8 cellular contexts compared by ENCODE assay signal in genomic region chr3:50299929-50300680, GRCh38. TPM values are rescaled to one million over a fixed set of nuclear protein-coding genes. Genes with fewer than 3 reads are reported as not detected.
DNase-seq lines count a peak whose midpoint lies in the region; ATAC-seq and TF ChIP-seq lines count a peak whose summit lies in the region.

No MANE protein-coding gene starts in this region.

- peak; percentile 92 for DNase-seq in NOMO-1 treated with DMSO at 0.1 percent for 48 hours (lab: John Stamatoyannopoulos, UW; ENCODE audit: unreplicated experiment)
- no peak for DNase-seq in kidney epithelial cell (ENCODE audit: low read depth)
- no peak for DNase-seq in stimulated activated naive B cell treated with anti-CD40 and anti-IgM and Interleukin-4, amounts not matched to agents 10 μg/mL and 1 μg/mL and 100 μg/mL, for 72 hours
- no peak for DNase-seq in NCI-H774 (lab: John Stamatoyannopoulos, UW)
- DNase-seq in NCI-H2029 (lab: John Stamatoyannopoulos, UW): no peak

- H3K4me1 Mint-ChIP-seq in brain: peaks cover 36% of the 10 kb centered on the region
- peaks cover 27 to 48% of the 10 kb centered on the region in 2 donors for H3K4me1 Mint-ChIP-seq in stimulated activated naive B cell treated with anti-CD40 and anti-IgM and Interleukin-4, amounts not matched to agents 10 μg/mL and 1 μg/mL and 100 μg/mL, for 72 hours

- H3K27me3 ChIP-seq in DOHH2 (ENCODE audit: control insufficient read depth, low read length): no peaks in the 10 kb centered on the region
- H3K27me3 ChIP-seq in kidney epithelial cell (ENCODE audit: control insufficient read depth, insufficient read depth, low read length): no peaks in the 10 kb centered on the region

- H3K27ac ChIP-seq in DOHH2 (ENCODE audit: low read depth, low read length): peak overlapping the region; percentile 20

- H3K4me2 ChIP-seq in DOHH2 (ENCODE audit: low read length): peak overlapping the region; percentile 98

- H3K79me2 ChIP-seq in DOHH2 (ENCODE audit: control insufficient read depth, low read length): 0 out of 2 replicates have a peak, but pooled peaks cover 3% of the 10 kb centered on the region

- H3F3A ChIP-seq in DOHH2 (ENCODE audit: control insufficient read depth, insufficient read depth): peaks cover 7% of the 10 kb centered on the region

- peaks cover 4% of the 10 kb centered on the region for H3K27me3 Mint-ChIP-seq in brain
- no peaks in the 10 kb centered on the region for H3K27me3 Mint-ChIP-seq in stimulated activated naive B cell treated with anti-CD40 and anti-IgM and Interleukin-4, amounts not matched to agents 10 μg/mL and 1 μg/mL and 100 μg/mL, for 72 hours

- H3K36me3 ChIP-seq in DOHH2 (ENCODE audit: control insufficient read depth, low read length): no peaks in the 10 kb centered on the region
- no peaks in the 10 kb centered on the region for H3K36me3 ChIP-seq in kidney epithelial cell (ENCODE audit: control insufficient read depth, insufficient read depth, low read length)

- no peaks in the 10 kb centered on the region for H3K9me2 ChIP-seq in DOHH2 (replicated peaks; ENCODE audit: control insufficient read depth, low read length)

- H3K4me3 Mint-ChIP-seq in brain: peak overlapping the region; percentile 91 to 98 (median 98)
- peak overlapping the region; percentile 98 for H3K4me3 Mint-ChIP-seq in stimulated activated naive B cell treated with anti-CD40 and anti-IgM and Interleukin-4, amounts not matched to agents 10 μg/mL and 1 μg/mL and 100 μg/mL, for 72 hours

- no peaks in the 10 kb centered on the region for H4K20me1 ChIP-seq in DOHH2 (ENCODE audit: control insufficient read depth, insufficient read depth, low read depth, low read length)

- H3K9me3 Mint-ChIP-seq in brain: no peaks in the 10 kb centered on the region
- H3K9me3 Mint-ChIP-seq in stimulated activated naive B cell treated with anti-CD40 and anti-IgM and Interleukin-4, amounts not matched to agents 10 μg/mL and 1 μg/mL and 100 μg/mL, for 72 hours: no peaks in the 10 kb centered on the region

- peak; percentile 12 to 25 for ATAC-seq in stimulated activated naive B cell treated with anti-CD40 and anti-IgM and Interleukin-4, amounts not matched to agents 10 μg/mL and 1 μg/mL and 100 μg/mL, for 72 hours (replicated peaks)
- no peak for ATAC-seq in GM18861 (IDR thresholded peaks at IDR 0.05; ENCODE audit: unreplicated experiment)

- H3K36me3 Mint-ChIP-seq in brain: peaks cover 4% of the 10 kb centered on the region
- peaks cover 14 to 21% of the 10 kb centered on the region in 2 donors for H3K36me3 Mint-ChIP-seq in stimulated activated naive B cell treated with anti-CD40 and anti-IgM and Interleukin-4, amounts not matched to agents 10 μg/mL and 1 μg/mL and 100 μg/mL, for 72 hours

- TF ChIP-seq CTCF in DOHH2 (IDR thresholded peaks at IDR 0.05; ENCODE audit: low read depth, low read length, poor library complexity, severe bottlenecking) (no peak), brain (conservative IDR thresholded peaks at IDR 0.05) (no peak), kidney epithelial cell (IDR thresholded peaks at IDR 0.05; ENCODE audit: insufficient read depth, low read length, poor library complexity, severe bottlenecking) (no peak)

- no peaks in the 10 kb centered on the region for H3K9me3 ChIP-seq in DOHH2 (ENCODE audit: control insufficient read depth, insufficient read depth, low read length)

- peak overlapping the region; percentile 98 for H3K4me3 ChIP-seq in DOHH2 (ENCODE audit: low read length)
- peak overlapping the region; percentile 41 for H3K4me3 ChIP-seq in kidney epithelial cell (ENCODE audit: low read depth, low read length)

- H3K4me1 ChIP-seq in DOHH2 (ENCODE audit: control insufficient read depth, low read length): peaks cover 24% of the 10 kb centered on the region

- peak overlapping the region; percentile 95 to 99 (median 99) for H3K27ac Mint-ChIP-seq in brain
- H3K27ac Mint-ChIP-seq in stimulated activated naive B cell treated with anti-CD40 and anti-IgM and Interleukin-4, amounts not matched to agents 10 μg/mL and 1 μg/mL and 100 μg/mL, for 72 hours: peak overlapping the region; percentile 100

RNA-seq across cellular contexts. Expression of gene HYAL3, which starts 0.9 kb away (rescaled TPM):
- polyA plus RNA-seq in brain (ENCODE audit: insufficient read depth, low read depth, low replicate concordance): 4.2 TPM
- 7.6 and 7.9 TPM in 2 replicates for total RNA-seq in kidney epithelial cell

RNA-seq across cellular contexts. Expression of gene NAA80, which starts 0.9 kb away (rescaled TPM):
- 14.0 TPM for polyA plus RNA-seq in brain (ENCODE audit: insufficient read depth, low read depth, low replicate concordance)
- 8.5 and 12.3 TPM in 2 replicates for total RNA-seq in kidney epithelial cell

RNA-seq across cellular contexts. Expression of gene HYAL1, which starts 3.3 kb away (rescaled TPM):
- polyA plus RNA-seq in brain (ENCODE audit: insufficient read depth, low read depth, low replicate concordance): 1.6 TPM
- total RNA-seq in kidney epithelial cell: 0.14 TPM in 1 of 2 replicates, not detected in the other

RNA-seq across cellular contexts. Expression of gene IFRD2, which starts 7.9 kb away (rescaled TPM):
- 16.7 TPM for polyA plus RNA-seq in brain (ENCODE audit: insufficient read depth, low read depth, low replicate concordance)
- total RNA-seq in kidney epithelial cell: 77.7 and 113 TPM in 2 replicates

RNA-seq across cellular contexts. Expression of gene LSMEM2, which starts 21.2 kb away (rescaled TPM):
- 0.51 TPM for polyA plus RNA-seq in brain (ENCODE audit: insufficient read depth, low read depth, low replicate concordance)
- not detected in 2 replicates for total RNA-seq in kidney epithelial cell
